9 cellular contexts compared by ENCODE assay signal in genomic region chr7:102834999-102835398, GRCh38.
DNase-seq lines count a peak whose midpoint lies in the region; ATAC-seq, FAIRE-seq and TF ChIP-seq lines count a peak whose summit lies in the region.
"Had no signal": no experiment of that assay in that cellular context is flagged by ENCODE, and none has a peak within 500 bp of the region (broad histone marks: within the 10 kb centered on the region; RNA-seq: fewer than 3 reads in every experiment).

No MANE protein-coding gene starts in this region.

- H3F3A ChIP-seq in PC-9 (ENCODE audit: insufficient read depth, low read depth) = no peaks in the 10 kb centered on the region

- DNase-seq in H54 (ENCODE audit: insufficient read length, low spot score) = peak; percentile 27
- peak; percentile 7 to 64 for DNase-seq in PC-9
- DNase-seq in foreskin melanocyte = peak; percentile 72
- DNase-seq in aorta = no peak
- no peak for DNase-seq in NCI-H345 treated with DMSO at 0.1 percent for 48 hours (lab: John Stamatoyannopoulos, UW; ENCODE audit: unreplicated experiment)
- no peak for DNase-seq in DMS79 (lab: John Stamatoyannopoulos, UW)

- H3K27me3 ChIP-seq in PC-9 (ENCODE audit: insufficient read depth, low read depth) = no peaks in the 10 kb centered on the region
- H3K27me3 ChIP-seq in aorta (ENCODE audit: control insufficient read depth in 1 of 2, insufficient read depth in 2 of 2, low read length in 1 of 2) = no peaks in the 10 kb centered on the region

- H3K4me1 ChIP-seq in PC-9 (replicated peaks; ENCODE audit: insufficient read depth) = peaks cover 19% of the 10 kb centered on the region
- peaks cover 0 to 4% of the 10 kb centered on the region in 2 donors for H3K4me1 ChIP-seq in aorta (ENCODE audit: control insufficient read depth in 1 of 2, insufficient read depth in 2 of 2, low read length in 2 of 2)

- POLR2A ChIA-PET in PC-9 (lab: Charles Lee; ENCODE audit: unreplicated experiment) = no interaction called here

- CTCF ChIA-PET in PC-9 (lab: Charles Lee) = interaction anchor here (0.7 kb wide), 1 partner anchor 11 kb away, joined by 3 read pairs; no protein-coding TSS in a partner anchor

- H3K36me3 ChIP-seq in PC-9 (ENCODE audit: low read depth) (no peaks in the 10 kb centered on the region), aorta (ENCODE audit: control insufficient read depth in 1 of 2, insufficient read depth in 2 of 2, low read length in 1 of 2) (no peaks in the 10 kb centered on the region)

- FAIRE-seq in H54 (lab: Jason Lieb, UNC) = peak; percentile 93
- FAIRE-seq: islet of Langerhans had no signal

- H3K4me3 ChIP-seq in PC-9 (no peak overlapping the region), aorta (ENCODE audit: low read length in 2 of 2) (no peak overlapping the region)

- no peak overlapping the region for H3K27ac ChIP-seq in PC-9
- H3K27ac ChIP-seq in aorta (ENCODE audit: low read depth in 1 of 2, low read length in 2 of 2) = no peak overlapping the region

- peak; percentile 98 for ATAC-seq in GM18502 (IDR thresholded peaks at IDR 0.05; ENCODE audit: poor library complexity, unreplicated experiment)
- no peak for ATAC-seq in aorta (ENCODE audit: low FRiP score)
- no peak for ATAC-seq in GM21526 (IDR thresholded peaks at IDR 0.05; ENCODE audit: low FRiP score, unreplicated experiment)

- H3K4me2 ChIP-seq in PC-9 = peak overlapping the region; percentile 31; the same call in 1 of the 2 replicates

- no peaks in the 10 kb centered on the region for H4K20me1 ChIP-seq in PC-9 (ENCODE audit: insufficient read depth)

- no peak overlapping the region for H2AFZ ChIP-seq in PC-9

- no peak for TF ChIP-seq POLR2A in H54 (IDR thresholded peaks at IDR 0.05; ENCODE audit: low read depth, low read length)

- no peak for TF ChIP-seq CTCF in PC-9 (conservative IDR thresholded peaks at IDR 0.05)

- no TSS peak for BruUV-seq in PC-9 (replicated peaks; lab: Mats Ljungman, UMichigan)

- intact Hi-C loops in PC-9 (cut with micrococcal nuclease; ENCODE audit: unreplicated experiment) = no loop called here
- intact Hi-C loops in aorta (cut with DNase I) = no loop called here

- H3K9me2 ChIP-seq in PC-9 (ENCODE audit: insufficient read depth) = no peaks in the 10 kb centered on the region

- no peaks in the 10 kb centered on the region for H3K79me2 ChIP-seq in PC-9 (ENCODE audit: low read depth)

- WGBS in aorta, 2 donors = 34 to 62% methylated on average over 1 of the region's 1 CpG

- H3K9me3 ChIP-seq in PC-9 (ENCODE audit: insufficient read depth, low read depth) = peaks cover 5% of the 10 kb centered on the region; the same call in 1 of the 2 replicates
- H3K9me3 ChIP-seq in aorta (ENCODE audit: control insufficient read depth, low read length) = no peaks in the 10 kb centered on the region

Comparison
In these comparisons a context has a peak if more than half of its experiments do, and no peak if none do; other contexts are left out.
1. DNase-seq: peak in H54 (single experiment), PC-9 (2 of 2) and foreskin melanocyte (single experiment); none in aorta (0 of 2), NCI-H345 treated with DMSO at 0.1 percent for 48 hours (single experiment) and DMS79 (single experiment).